Comparison of ENCODE assay signal across 8 cellular contexts in genomic region chr17:77429985-77430752, GRCh38.
DNase-seq lines count a peak whose midpoint lies in the region; ATAC-seq, FAIRE-seq and TF ChIP-seq lines count a peak whose summit lies in the region.

No MANE protein-coding gene starts in this region.

- TF ChIP-seq CTCF in LNCaP clone FGC (IDR thresholded peaks at IDR 0.05; ENCODE audit: control insufficient read depth, extremely low read depth, insufficient read depth) (peak; percentile 85), activated B cell treated with CpG ODN at 0.5 μM for 24 hours (IDR thresholded peaks at IDR 0.05) (no peak), bronchial epithelial cell (IDR thresholded peaks at IDR 0.05; ENCODE audit: insufficient read depth, low read length, severe bottlenecking) (peak; percentile 74), keratinocyte (optimal IDR thresholded peaks at IDR 0.05 in 1 of 3, IDR thresholded peaks at IDR 0.05 in 1 of 3, conservative IDR thresholded peaks at IDR 0.05 in 1 of 3; ENCODE audit: extremely low read depth in 1 of 3, insufficient read depth in 2 of 3, low read length in 3 of 3) (peak; percentile 68 to 74 (median 71))

- no peak overlapping the region for H3K9ac ChIP-seq in keratinocyte (ENCODE audit: control insufficient read depth, extremely low read depth, insufficient read depth, low read length)

- peak; percentile 37 for ATAC-seq in activated B cell treated with CpG ODN at 0.5 μM for 24 hours (ENCODE audit: low read depth)
- no peak for ATAC-seq in HG02763 (IDR thresholded peaks at IDR 0.05; ENCODE audit: unreplicated experiment)
- ATAC-seq in GM21737 (IDR thresholded peaks at IDR 0.05; ENCODE audit: unreplicated experiment) = no peak

- H3K79me2 ChIP-seq in keratinocyte (ENCODE audit: control insufficient read depth, insufficient read depth, low read length) = peaks cover 92% of the 10 kb centered on the region

- H3K27me3 ChIP-seq in bronchial epithelial cell (ENCODE audit: control insufficient read depth, insufficient read depth, low read length) (no peaks in the 10 kb centered on the region), keratinocyte (ENCODE audit: control insufficient read depth, extremely low read depth, insufficient read depth, low read length) (no peaks in the 10 kb centered on the region)

- H3K4me3 ChIP-seq in LNCaP clone FGC (ENCODE audit: low read depth, low read length) = no peak overlapping the region
- H3K4me3 ChIP-seq in bronchial epithelial cell (ENCODE audit: low read depth, low read length) = no peak overlapping the region
- H3K4me3 ChIP-seq in keratinocyte (ENCODE audit: control insufficient read depth in 2 of 3, extremely low read depth in 1 of 3, insufficient read depth in 2 of 3, low read depth in 1 of 3, low read length in 3 of 3) = no peak overlapping the region

- H3K9me3 Mint-ChIP-seq in activated B cell treated with CpG ODN at 0.5 μM for 24 hours = no peaks in the 10 kb centered on the region

- no peak overlapping the region for H3K27ac ChIP-seq in keratinocyte (ENCODE audit: control insufficient read depth, insufficient read depth, low read length)

- peaks cover 64% of the 10 kb centered on the region for H4K20me1 ChIP-seq in keratinocyte (ENCODE audit: control insufficient read depth, extremely low read depth, insufficient read depth, low read length)

- H3K4me1 Mint-ChIP-seq in activated B cell treated with CpG ODN at 0.5 μM for 24 hours = peaks cover 96% of the 10 kb centered on the region

- intact Hi-C loops in activated B cell treated with CpG ODN at 0.5 μM for 24 hours (cut with micrococcal nuclease) = loop anchor here (1.0 to 5.0 kb wide), 6 partner anchors 11 to 582 kb away; no protein-coding TSS in a partner anchor

- no peaks in the 10 kb centered on the region for H3K9me3 ChIP-seq in keratinocyte (ENCODE audit: control insufficient read depth, low read depth, low read length)

- H3K4me3 Mint-ChIP-seq in activated B cell treated with CpG ODN at 0.5 μM for 24 hours = no peak overlapping the region

- H3K27me3 Mint-ChIP-seq in activated B cell treated with CpG ODN at 0.5 μM for 24 hours = no peaks in the 10 kb centered on the region

- FAIRE-seq in bronchial epithelial cell (lab: Jason Lieb, UNC) = no peak
- FAIRE-seq in keratinocyte (lab: Jason Lieb, UNC) = no peak

- H3K9me1 ChIP-seq in keratinocyte (ENCODE audit: control insufficient read depth, extremely low read depth, insufficient read depth, low read length) = peaks cover 4% of the 10 kb centered on the region

- dilution Hi-C loops in keratinocyte (cut with MboI; ENCODE audit: extremely low pct_ligation_motif_present, low sequenced_read_pairs) = no loop called here

- H3K36me3 ChIP-seq in bronchial epithelial cell (ENCODE audit: control insufficient read depth, insufficient read depth, low read length) (peaks cover 25% of the 10 kb centered on the region), keratinocyte (ENCODE audit: control insufficient read depth in 2 of 2, extremely low read depth in 1 of 2, insufficient read depth in 2 of 2, low read length in 2 of 2) (peaks cover 9 to 29% of the 10 kb centered on the region in 2 experiments)

- no peaks in the 10 kb centered on the region for H3K36me3 Mint-ChIP-seq in activated B cell treated with CpG ODN at 0.5 μM for 24 hours (ENCODE audit: low read depth)

- POLR2A ChIA-PET in activated B cell treated with CpG ODN at 0.5 μM for 24 hours (lab: Charles Lee) = interaction anchor here (0.6 to 11.2 kb wide), 27 partner anchors 9 to 418 kb away, joined by 3 to 325 read pairs (median 5); no protein-coding TSS in a partner anchor

- DNase-seq in G401 (ENCODE audit: low spot score) (peak; percentile 85), LNCaP clone FGC (ENCODE audit: low read depth) (no peak), activated B cell treated with CpG ODN at 0.5 μM for 24 hours (peak; percentile 67), bronchial epithelial cell (ENCODE audit: low read depth) (peak; percentile 73), keratinocyte (ENCODE audit: low read depth, low spot score) (no peak)
- DNase-seq in stimulated activated CD4-positive, alpha-beta T cell treated with anti-CD3 and anti-CD28 coated beads, Interleukin-15, amount 100 ng/mL, for 1 hour (ENCODE audit: low read depth in 1 of 2, low spot score in 1 of 2) = peak; percentile 69 to 83

- no peak overlapping the region for H3K4me2 ChIP-seq in keratinocyte (ENCODE audit: control insufficient read depth, extremely low read depth, insufficient read depth, low read depth, low read length)

- CTCF ChIA-PET in activated B cell treated with CpG ODN at 0.5 μM for 24 hours (lab: Charles Lee) = interaction anchor here (0.6 to 7.5 kb wide), 33 partner anchors 9 to 583 kb away, joined by 3 to 142 read pairs (median 8); no protein-coding TSS in a partner anchor

- in situ Hi-C loops in G401 (cut with HindIII; ENCODE audit: low sequenced_read_pairs) = no loop called here

- peak overlapping the region; percentile 63 for H3K27ac Mint-ChIP-seq in activated B cell treated with CpG ODN at 0.5 μM for 24 hours

- H3K4me1 ChIP-seq in keratinocyte (ENCODE audit: control insufficient read depth, extremely low read depth, insufficient read depth, low read length) = peaks cover 37% of the 10 kb centered on the region

- no peak overlapping the region for H2AFZ ChIP-seq in keratinocyte (ENCODE audit: control insufficient read depth, low read length)

Comparison
In these comparisons a context has a peak if more than half of its experiments do, and no peak if none do; other contexts are left out.
1. DNase-seq: peak in G401 (single experiment), activated B cell treated with CpG ODN at 0.5 μM for 24 hours (single experiment), bronchial epithelial cell (single experiment) and stimulated activated CD4-positive, alpha-beta T cell treated with anti-CD3 and anti-CD28 coated beads, Interleukin-15, amount 100 ng/mL, for 1 hour (2 of 2); none in LNCaP clone FGC (single experiment) and keratinocyte (single experiment).